8 cellular contexts compared by ENCODE assay signal in genomic region chr21:42262826-42263225, GRCh38. TPM values are rescaled to one million over a fixed set of nuclear protein-coding genes. Genes with fewer than 3 reads are reported as not detected.
DNase-seq lines count a peak whose midpoint lies in the region; ATAC-seq and TF ChIP-seq lines count a peak whose summit lies in the region.
"Had no signal": no experiment of that assay in that cellular context is flagged by ENCODE, and none has a peak within 500 bp of the region (broad histone marks: within the 10 kb centered on the region; RNA-seq: fewer than 3 reads in every experiment).

No MANE protein-coding gene starts in this region.

- H3K27me3 Mint-ChIP-seq in nephron progenitor cell (ENCODE audit: low read depth, poor library complexity) = peaks cover 21% of the 10 kb centered on the region
- H3K27me3 Mint-ChIP-seq: activated naive CD8-positive, alpha-beta T cell treated with anti-CD3 and anti-CD28 coated beads, Interleukin-2, amount 50 U/mL, for 24 hours had no signal

- H3K4me3 Mint-ChIP-seq in nephron progenitor cell = no peak overlapping the region
- H3K4me3 Mint-ChIP-seq: activated naive CD8-positive, alpha-beta T cell treated with anti-CD3 and anti-CD28 coated beads, Interleukin-2, amount 50 U/mL, for 24 hours had no signal

- no peaks in the 10 kb centered on the region for H3K9me3 ChIP-seq in thoracic aorta

- H3K27ac Mint-ChIP-seq in nephron progenitor cell = no peak overlapping the region
- H3K27ac Mint-ChIP-seq: activated naive CD8-positive, alpha-beta T cell treated with anti-CD3 and anti-CD28 coated beads, Interleukin-2, amount 50 U/mL, for 24 hours had no signal

- H3K36me3 ChIP-seq in thoracic aorta = no peaks in the 10 kb centered on the region

- H3K9me3 Mint-ChIP-seq in nephron progenitor cell = no peaks in the 10 kb centered on the region
- H3K9me3 Mint-ChIP-seq: activated naive CD8-positive, alpha-beta T cell treated with anti-CD3 and anti-CD28 coated beads, Interleukin-2, amount 50 U/mL, for 24 hours had no signal

- no peaks in the 10 kb centered on the region for H3K27me3 ChIP-seq in layer of hippocampus (ENCODE audit: control insufficient read depth, insufficient read depth, low read length)
- no peaks in the 10 kb centered on the region for H3K27me3 ChIP-seq in thoracic aorta (replicated peaks; ENCODE audit: insufficient read depth)

- no peak for TF ChIP-seq CTCF in thoracic aorta (IDR thresholded peaks at IDR 0.05)
- no peak for TF ChIP-seq CTCF in nephron progenitor cell (IDR thresholded peaks at IDR 0.05)

- H3K27ac ChIP-seq in caudate nucleus (ENCODE audit: low read depth, low read length) (peak overlapping the region; percentile 13), layer of hippocampus (ENCODE audit: low read depth, low read length) (peak overlapping the region; percentile 36), thoracic aorta (peak overlapping the region in 1 of 2 donors; percentile 4)

- peaks cover 81% of the 10 kb centered on the region for H3K4me1 Mint-ChIP-seq in nephron progenitor cell

- H3K36me3 Mint-ChIP-seq in nephron progenitor cell (ENCODE audit: low read depth) = no peaks in the 10 kb centered on the region

- no peak overlapping the region for H3K4me3 ChIP-seq in thoracic aorta

- ATAC-seq in thoracic aorta (ENCODE audit: insufficient number of reproducible peaks, low FRiP score, low read depth) (peak; percentile 35), GM19463 (IDR thresholded peaks at IDR 0.05; ENCODE audit: unreplicated experiment) (no peak), GM21529 (IDR thresholded peaks at IDR 0.05; ENCODE audit: unreplicated experiment) (no peak)
- ATAC-seq: activated naive CD8-positive, alpha-beta T cell treated with anti-CD3 and anti-CD28 coated beads, Interleukin-2, amount 50 U/mL, for 24 hours had no signal

- H3K4me1 ChIP-seq in thoracic aorta (ENCODE audit: control insufficient read depth in 1 of 2, low read depth in 2 of 2) = peaks cover 5 to 19% of the 10 kb centered on the region in 2 donors

- peak; percentile 41 for DNase-seq in LoVo (ENCODE audit: low spot score)
- peak in 26 of 61 donors; percentile 15 to 79 (median 37) for DNase-seq in caudate nucleus (lab: John Stamatoyannopoulos, UW)
- DNase-seq in thoracic aorta (ENCODE audit: low spot score) = peak; percentile 42
- DNase-seq in nephron progenitor cell = no peak
- DNase-seq: activated naive CD8-positive, alpha-beta T cell treated with anti-CD3 and anti-CD28 coated beads, Interleukin-2, amount 50 U/mL, for 24 hours had no signal

RNA-seq across cellular contexts. Expression of gene ABCG1, which starts 43.9 kb away (rescaled TPM):
- total RNA-seq in thoracic aorta = 10 to 100 TPM; 15.6 to 20.6 TPM

RNA-seq across cellular contexts. Expression of gene TFF3, which starts 52.4 kb away (rescaled TPM):
- total RNA-seq in thoracic aorta = 1 to 10 TPM in 1 of 2 donors, not detected in 1; 3.2 TPM
